In the genomic region with DNA sequence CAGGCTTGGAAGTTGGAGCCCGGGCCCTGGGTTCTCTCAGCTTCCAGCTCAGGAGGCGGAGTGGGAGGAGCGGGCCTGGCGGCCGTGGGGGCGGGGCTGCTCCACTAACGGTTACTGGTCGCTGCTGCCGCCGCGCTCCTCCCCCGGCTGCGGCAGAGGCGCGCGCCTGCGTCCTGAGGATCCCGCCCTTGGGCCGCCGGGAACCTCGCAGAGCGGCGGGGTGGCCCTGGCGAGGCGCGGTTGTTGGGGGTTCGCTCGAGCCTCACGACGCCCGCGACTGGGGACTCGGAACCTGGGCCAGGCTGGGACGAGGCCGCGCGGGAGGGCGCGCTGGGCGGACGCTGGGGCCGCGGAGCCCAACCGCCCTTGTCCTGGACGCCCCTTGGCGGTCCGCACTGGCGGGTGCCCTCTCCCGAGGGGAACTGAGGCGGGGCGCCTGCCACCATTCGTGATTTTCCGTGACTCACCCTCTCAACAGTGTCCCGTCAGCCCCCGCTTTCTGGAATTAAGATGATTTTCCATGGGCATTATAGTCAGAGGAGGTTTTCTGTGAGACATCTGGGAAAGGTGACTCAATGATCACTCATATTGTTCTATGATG, we compare ENCODE assay signal across 2 cellular contexts.
TF ChIP-seq lines count a peak whose summit lies in the region.

No MANE protein-coding gene starts in this region.

TF ChIP-seq in liver, 16 proteins besides CTCF, POLR2A, EP300 and RAD21:
- TF ChIP-seq TAF1 (conservative IDR thresholded peaks at IDR 0.05) (no peak), HNF4A (conservative IDR thresholded peaks at IDR 0.05) (no peak), NR2F2 (IDR thresholded peaks at IDR 0.05) (no peak), FOXA1 (IDR thresholded peaks at IDR 0.05) (no peak), SP1 (IDR thresholded peaks at IDR 0.05) (no peak)
- TF ChIP-seq, protein P1, sequence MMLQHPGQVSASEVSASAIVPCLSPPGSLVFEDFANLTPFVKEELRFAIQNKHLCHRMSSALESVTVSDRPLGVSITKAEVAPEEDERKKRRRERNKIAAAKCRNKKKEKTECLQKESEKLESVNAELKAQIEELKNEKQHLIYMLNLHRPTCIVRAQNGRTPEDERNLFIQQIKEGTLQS (IDR thresholded peaks at IDR 0.05): no peak

TF ChIP-seq in HepG2, 621 proteins besides CTCF, POLR2A, EP300 and RAD21:
- TF ChIP-seq ZFP36L1 (CRISPR knock-in tag; IDR thresholded peaks at IDR 0.05): no peak
- no peak for TF ChIP-seq ZNF891 (CRISPR knock-in tag; IDR thresholded peaks at IDR 0.05)
- TF ChIP-seq SRF (IDR thresholded peaks at IDR 0.05; ENCODE audit: low read depth, low read length): no peak
- TF ChIP-seq, protein P2, sequence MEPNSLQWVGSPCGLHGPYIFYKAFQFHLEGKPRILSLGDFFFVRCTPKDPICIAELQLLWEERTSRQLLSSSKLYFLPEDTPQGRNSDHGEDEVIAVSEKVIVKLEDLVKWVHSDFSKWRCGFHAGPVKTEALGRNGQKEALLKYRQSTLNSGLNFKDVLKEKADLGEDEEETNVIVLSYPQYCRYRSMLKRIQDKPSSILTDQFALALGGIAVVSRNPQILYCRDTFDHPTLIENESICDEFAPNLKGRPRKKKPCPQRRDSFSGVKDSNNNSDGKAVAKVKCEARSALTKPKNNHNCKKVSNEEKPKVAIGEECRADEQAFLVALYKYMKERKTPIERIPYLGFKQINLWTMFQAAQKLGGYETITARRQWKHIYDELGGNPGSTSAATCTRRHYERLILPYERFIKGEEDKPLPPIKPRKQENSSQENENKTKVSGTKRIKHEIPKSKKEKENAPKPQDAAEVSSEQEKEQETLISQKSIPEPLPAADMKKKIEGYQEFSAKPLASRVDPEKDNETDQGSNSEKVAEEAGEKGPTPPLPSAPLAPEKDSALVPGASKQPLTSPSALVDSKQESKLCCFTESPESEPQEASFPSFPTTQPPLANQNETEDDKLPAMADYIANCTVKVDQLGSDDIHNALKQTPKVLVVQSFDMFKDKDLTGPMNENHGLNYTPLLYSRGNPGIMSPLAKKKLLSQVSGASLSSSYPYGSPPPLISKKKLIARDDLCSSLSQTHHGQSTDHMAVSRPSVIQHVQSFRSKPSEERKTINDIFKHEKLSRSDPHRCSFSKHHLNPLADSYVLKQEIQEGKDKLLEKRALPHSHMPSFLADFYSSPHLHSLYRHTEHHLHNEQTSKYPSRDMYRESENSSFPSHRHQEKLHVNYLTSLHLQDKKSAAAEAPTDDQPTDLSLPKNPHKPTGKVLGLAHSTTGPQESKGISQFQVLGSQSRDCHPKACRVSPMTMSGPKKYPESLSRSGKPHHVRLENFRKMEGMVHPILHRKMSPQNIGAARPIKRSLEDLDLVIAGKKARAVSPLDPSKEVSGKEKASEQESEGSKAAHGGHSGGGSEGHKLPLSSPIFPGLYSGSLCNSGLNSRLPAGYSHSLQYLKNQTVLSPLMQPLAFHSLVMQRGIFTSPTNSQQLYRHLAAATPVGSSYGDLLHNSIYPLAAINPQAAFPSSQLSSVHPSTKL (CRISPR knock-in tag; IDR thresholded peaks at IDR 0.05): no peak
- TF ChIP-seq ZNF121 (CRISPR knock-in tag; IDR thresholded peaks at IDR 0.05): no peak
- TF ChIP-seq SUZ12 (IDR thresholded peaks at IDR 0.05; ENCODE audit: low read depth, low read length): no peak
- TF ChIP-seq ZNF674 (CRISPR knock-in tag; IDR thresholded peaks at IDR 0.05; ENCODE audit: low read depth): no peak
- TF ChIP-seq, protein P3, sequence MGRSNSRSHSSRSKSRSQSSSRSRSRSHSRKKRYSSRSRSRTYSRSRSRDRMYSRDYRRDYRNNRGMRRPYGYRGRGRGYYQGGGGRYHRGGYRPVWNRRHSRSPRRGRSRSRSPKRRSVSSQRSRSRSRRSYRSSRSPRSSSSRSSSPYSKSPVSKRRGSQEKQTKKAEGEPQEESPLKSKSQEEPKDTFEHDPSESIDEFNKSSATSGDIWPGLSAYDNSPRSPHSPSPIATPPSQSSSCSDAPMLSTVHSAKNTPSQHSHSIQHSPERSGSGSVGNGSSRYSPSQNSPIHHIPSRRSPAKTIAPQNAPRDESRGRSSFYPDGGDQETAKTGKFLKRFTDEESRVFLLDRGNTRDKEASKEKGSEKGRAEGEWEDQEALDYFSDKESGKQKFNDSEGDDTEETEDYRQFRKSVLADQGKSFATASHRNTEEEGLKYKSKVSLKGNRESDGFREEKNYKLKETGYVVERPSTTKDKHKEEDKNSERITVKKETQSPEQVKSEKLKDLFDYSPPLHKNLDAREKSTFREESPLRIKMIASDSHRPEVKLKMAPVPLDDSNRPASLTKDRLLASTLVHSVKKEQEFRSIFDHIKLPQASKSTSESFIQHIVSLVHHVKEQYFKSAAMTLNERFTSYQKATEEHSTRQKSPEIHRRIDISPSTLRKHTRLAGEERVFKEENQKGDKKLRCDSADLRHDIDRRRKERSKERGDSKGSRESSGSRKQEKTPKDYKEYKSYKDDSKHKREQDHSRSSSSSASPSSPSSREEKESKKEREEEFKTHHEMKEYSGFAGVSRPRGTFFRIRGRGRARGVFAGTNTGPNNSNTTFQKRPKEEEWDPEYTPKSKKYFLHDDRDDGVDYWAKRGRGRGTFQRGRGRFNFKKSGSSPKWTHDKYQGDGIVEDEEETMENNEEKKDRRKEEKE (IDR thresholded peaks at IDR 0.05): no peak
- no peak for TF ChIP-seq CBX2 (IDR thresholded peaks at IDR 0.05; ENCODE audit: low read depth, low read length)
- TF ChIP-seq CBX2 (CRISPR knock-in tag; IDR thresholded peaks at IDR 0.05; ENCODE audit: low read depth): no peak
- TF ChIP-seq ZNF552 (CRISPR knock-in tag; IDR thresholded peaks at IDR 0.05; ENCODE audit: borderline replicate concordance): no peak
- no peak for TF ChIP-seq ZNF713 (CRISPR knock-in tag; IDR thresholded peaks at IDR 0.05)
- TF ChIP-seq CCDC6 (CRISPR knock-in tag; IDR thresholded peaks at IDR 0.05): no peak
